7 cellular contexts compared by ENCODE assay signal in genomic region chr12:49060237-49061156, GRCh38. TPM values are rescaled to one million over a fixed set of nuclear protein-coding genes. Genes with fewer than 3 reads are reported as not detected.
DNase-seq lines count a peak whose midpoint lies in the region; ATAC-seq, FAIRE-seq and TF ChIP-seq lines count a peak whose summit lies in the region.

A gene with protein sequence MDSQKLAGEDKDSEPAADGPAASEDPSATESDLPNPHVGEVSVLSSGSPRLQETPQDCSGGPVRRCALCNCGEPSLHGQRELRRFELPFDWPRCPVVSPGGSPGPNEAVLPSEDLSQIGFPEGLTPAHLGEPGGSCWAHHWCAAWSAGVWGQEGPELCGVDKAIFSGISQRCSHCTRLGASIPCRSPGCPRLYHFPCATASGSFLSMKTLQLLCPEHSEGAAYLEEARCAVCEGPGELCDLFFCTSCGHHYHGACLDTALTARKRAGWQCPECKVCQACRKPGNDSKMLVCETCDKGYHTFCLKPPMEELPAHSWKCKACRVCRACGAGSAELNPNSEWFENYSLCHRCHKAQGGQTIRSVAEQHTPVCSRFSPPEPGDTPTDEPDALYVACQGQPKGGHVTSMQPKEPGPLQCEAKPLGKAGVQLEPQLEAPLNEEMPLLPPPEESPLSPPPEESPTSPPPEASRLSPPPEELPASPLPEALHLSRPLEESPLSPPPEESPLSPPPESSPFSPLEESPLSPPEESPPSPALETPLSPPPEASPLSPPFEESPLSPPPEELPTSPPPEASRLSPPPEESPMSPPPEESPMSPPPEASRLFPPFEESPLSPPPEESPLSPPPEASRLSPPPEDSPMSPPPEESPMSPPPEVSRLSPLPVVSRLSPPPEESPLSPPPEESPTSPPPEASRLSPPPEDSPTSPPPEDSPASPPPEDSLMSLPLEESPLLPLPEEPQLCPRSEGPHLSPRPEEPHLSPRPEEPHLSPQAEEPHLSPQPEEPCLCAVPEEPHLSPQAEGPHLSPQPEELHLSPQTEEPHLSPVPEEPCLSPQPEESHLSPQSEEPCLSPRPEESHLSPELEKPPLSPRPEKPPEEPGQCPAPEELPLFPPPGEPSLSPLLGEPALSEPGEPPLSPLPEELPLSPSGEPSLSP (N-terminal part only) (minus strand): TSS chr12:49060794. CDS start chr12:49055324, 5,470 bp downstream.

- DNase-seq in GM18507 (ENCODE audit: extremely low spot score, insufficient read length, low read depth) (peak; percentile 81), NCI-H446 (lab: John Stamatoyannopoulos, UW) (peak; percentile 78 to 94), cerebellar cortex (ENCODE audit: low spot score) (peak; percentile 91), kidney (peak; percentile 97)
- DNase-seq in activated CD4-positive, CD25-positive, alpha-beta regulatory T cell treated with anti-CD3 and anti-CD28 coated beads, Interleukin-2, amount 50 U/mL, for 72 hours = peak; percentile 89
- peak; percentile 78 to 80 for DNase-seq in stimulated activated CD4-positive, alpha-beta T cell treated with anti-CD3 and anti-CD28 coated beads, Interleukin-15, amount 100 ng/mL, for 1 hour (ENCODE audit: low read depth in 1 of 2, low spot score in 1 of 2)

- no peaks in the 10 kb centered on the region for H3K9me3 ChIP-seq in kidney (ENCODE audit: control insufficient read depth in 1 of 2, low read length in 2 of 2)

- H3K4me1 ChIP-seq in kidney (ENCODE audit: control insufficient read depth in 1 of 2, insufficient read depth in 1 of 2, low read depth in 1 of 2, low read length in 2 of 2) = peaks cover 28 to 39% of the 10 kb centered on the region in 2 donors

- H3K27ac ChIP-seq in kidney (ENCODE audit: low read depth in 2 of 2, low read length in 2 of 2) = peak within 1 kb of the TSS; percentile 96 to 98

- FAIRE-seq in GM18507 (lab: Jason Lieb, UNC) (peak; percentile 64), kidney (lab: Jason Lieb, UNC) (no peak)

- H3K9ac ChIP-seq in kidney (ENCODE audit: low read length in 2 of 2) = peak within 1 kb of the TSS; percentile 74 to 85

- intact Hi-C loops in kidney (cut with DNase I) = loop anchor here (10.0 kb wide), 1 partner anchor 64 kb away; no protein-coding TSS in a partner anchor

- peak; percentile 19 for TF ChIP-seq CTCF in kidney (IDR thresholded peaks at IDR 0.05; ENCODE audit: borderline replicate concordance, extremely low read depth, insufficient read depth)

- ATAC-seq in HG03159 (IDR thresholded peaks at IDR 0.05; ENCODE audit: unreplicated experiment) = peak; percentile 52

- no peaks in the 10 kb centered on the region for H3K36me3 ChIP-seq in kidney (ENCODE audit: control insufficient read depth in 1 of 2, insufficient read depth in 2 of 2, low read length in 2 of 2)

- H3K4me3 ChIP-seq in kidney (ENCODE audit: low read length in 2 of 2) = peak within 1 kb of the TSS; percentile 88 to 96

RNA-seq across cellular contexts. Expression of the gene that starts here (rescaled TPM):
- total RNA-seq in kidney = 89.9 TPM
- 5.0 TPM for polyA plus RNA-seq in kidney (ENCODE audit: insufficient read depth, low read depth, low replicate concordance)

Comparison
In these comparisons a context has a peak if more than half of its experiments do, and no peak if none do; other contexts are left out.
1. Peak in every context shown above with its lines: DNase-seq, ATAC-seq, H3K4me3 ChIP-seq and H3K27ac ChIP-seq.